8 cellular contexts compared by ENCODE assay signal in the genomic region with DNA sequence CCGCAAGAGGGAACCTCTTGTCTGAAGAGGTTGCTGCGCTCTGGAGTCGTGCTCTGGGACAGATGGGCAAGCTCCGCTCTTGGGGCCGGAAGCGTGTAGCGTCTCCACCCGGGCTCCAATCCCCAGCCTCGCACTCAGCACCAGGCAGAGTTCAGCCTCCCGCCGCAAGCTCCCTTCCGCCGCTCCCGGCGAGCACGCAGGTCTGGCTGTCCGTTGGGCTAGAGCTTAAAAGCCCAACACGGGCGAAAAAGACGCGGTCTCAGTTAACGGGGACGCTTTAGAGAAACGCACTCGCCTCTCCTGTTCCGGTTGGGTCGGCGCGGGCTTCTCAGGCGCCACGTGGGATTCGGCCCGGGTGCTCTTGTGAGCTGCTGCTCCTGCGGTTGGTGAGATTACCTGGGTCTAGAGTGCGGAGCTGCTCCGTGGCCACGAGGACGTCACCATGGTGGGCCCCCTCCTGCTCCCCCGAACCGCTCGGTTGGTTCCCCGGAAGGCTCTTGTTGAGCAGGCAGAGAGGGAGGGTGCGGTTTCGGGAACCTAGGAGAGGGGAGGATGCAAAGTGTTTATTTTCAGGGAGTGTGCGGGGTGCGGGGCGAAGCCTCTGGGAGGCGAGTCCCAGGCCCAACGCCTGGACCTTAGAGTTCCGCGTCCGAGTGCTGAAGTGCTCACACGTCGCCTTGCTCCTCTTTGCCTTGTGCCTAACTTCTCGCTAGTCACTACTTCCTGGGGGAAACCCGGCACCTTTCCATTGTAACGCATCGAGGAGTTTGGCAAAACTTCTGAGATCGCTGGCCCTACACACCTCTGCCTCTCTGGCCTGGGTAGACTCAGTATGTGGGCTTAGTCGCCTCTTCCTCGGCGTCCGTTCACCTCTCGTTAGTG. TPM values are rescaled to one million over a fixed set of nuclear protein-coding genes. Genes with fewer than 3 reads are reported as not detected.
DNase-seq lines count a peak whose midpoint lies in the region; ATAC-seq and TF ChIP-seq lines count a peak whose summit lies in the region.

A gene (plus strand): TSS at position 331 of the 882 bp plus-strand sequence. CDS start 112 bp downstream, at position 443.

- CTCF ChIA-PET in AG04450 (lab: Charles Lee), result interaction anchor here (0.6 to 3.4 kb wide), 9 partner anchors 9 to 386 kb away, joined by 3 to 43 read pairs (median 5); no protein-coding TSS in a partner anchor

- no peak for TF ChIP-seq CTCF in AG04450 (IDR thresholded peaks at IDR 0.05; ENCODE audit: low read depth, low read length)

- DNase-seq in AG04450 (ENCODE audit: low read depth, low spot score) (peak; percentile 87), NCI-H2227 treated with DMSO at 0.1 percent for 48 hours (lab: John Stamatoyannopoulos, UW) (peak; percentile 82), iris pigment epithelial cell (ENCODE audit: low read depth) (peak; percentile 97)
- DNase-seq in activated CD4-positive, CD25-positive, alpha-beta regulatory T cell (lab: John Stamatoyannopoulos, UW), result peak; percentile 52 to 68 (median 60)
- DNase-seq in central memory CD4-positive, alpha-beta T cell, result peak; percentile 78
- peak; percentile 76 for DNase-seq in stimulated activated CD4-positive, alpha-beta T cell treated with anti-CD3 and anti-CD28 coated beads, Interleukin-12 subunit alpha, Interleukin-12 subunit beta, amount 100 ng/mL, for 4 hours

- no peaks in the 10 kb centered on the region for H3K9me3 ChIP-seq in AG04450 (ENCODE audit: control insufficient read depth, insufficient read depth, low read length)

- POLR2A ChIA-PET in AG04450 (lab: Yijun Ruan, JAX), result interaction anchor here (0.6 to 2.5 kb wide), 13 partner anchors 9 to 1571 kb away, joined by 3 to 41 read pairs (median 4); no protein-coding TSS in a partner anchor

- H3K4me3 ChIP-seq in AG04450 (ENCODE audit: low read depth, low read length), result peak within 1 kb of the TSS; percentile 91

- no peaks in the 10 kb centered on the region for H3K27me3 ChIP-seq in AG04450 (ENCODE audit: control insufficient read depth, insufficient read depth, low read length)

- ATAC-seq in GM18907 (IDR thresholded peaks at IDR 0.05; ENCODE audit: unreplicated experiment), result peak; percentile 93
- ATAC-seq in HG03159 (IDR thresholded peaks at IDR 0.05; ENCODE audit: unreplicated experiment), result peak; percentile 81

- H3K27ac ChIP-seq in AG04450 (ENCODE audit: low read depth, low read length), result peak within 1 kb of the TSS; percentile 95

RNA-seq across cellular contexts. Expression of the gene that starts here (rescaled TPM):
- 15.3 and 21.1 TPM in 2 replicates for polyA plus RNA-seq in AG04450 (2011; rRNA removed)
- polyA minus RNA-seq in AG04450 (2011; rRNA and poly(A)+ RNA removed), result 16.4 and 17.4 TPM in 2 replicates

Comparison
In these comparisons a context has a peak if more than half of its experiments do, and no peak if none do; other contexts are left out.
1. Peak in every context shown above with its lines: DNase-seq, ATAC-seq, H3K4me3 ChIP-seq and H3K27ac ChIP-seq.